9 cellular contexts compared by ENCODE assay signal in genomic region chr22:46067159-46068111, GRCh38.
DNase-seq lines count a peak whose midpoint lies in the region; ATAC-seq and TF ChIP-seq lines count a peak whose summit lies in the region.
"Had no signal": no experiment of that assay in that cellular context is flagged by ENCODE, and none has a peak within 500 bp of the region (broad histone marks: within the 10 kb centered on the region; RNA-seq: fewer than 3 reads in every experiment).

No MANE protein-coding gene starts in this region.

- peaks cover 14% of the 10 kb centered on the region for H3K4me1 Mint-ChIP-seq in chondrocyte (ENCODE audit: low read depth)

- TF ChIP-seq CTCF in astrocyte of the cerebellum (IDR thresholded peaks at IDR 0.05; ENCODE audit: low read depth, low read length, missing control alignments), result no peak
- TF ChIP-seq CTCF in chondrocyte (IDR thresholded peaks at IDR 0.05), result no peak

- H3K4me2 ChIP-seq in mesenchymal stem cell (ENCODE audit: low read length, poor library complexity, severe bottlenecking), result no peak overlapping the region

- H3K36me3 ChIP-seq in ACC112 (ENCODE audit: insufficient read depth, low read length) (no peaks in the 10 kb centered on the region), mesenchymal stem cell (ENCODE audit: control insufficient read depth in 1 of 2, insufficient read depth in 2 of 2, low read depth in 1 of 2, low read length in 2 of 2) (no peaks in the 10 kb centered on the region)

- peak overlapping the region; percentile 6 for H2AK5ac ChIP-seq in mesenchymal stem cell (ENCODE audit: low read length, severe bottlenecking)

- WGBS in mesenchymal stem cell, result 93% methylated on average over 17 of the region's 19 CpGs

- H3K27me3 ChIP-seq in ACC112 (ENCODE audit: insufficient read depth, low read length) (no peaks in the 10 kb centered on the region), mesenchymal stem cell (ENCODE audit: control insufficient read depth in 1 of 2, insufficient read depth in 1 of 2, low read length in 2 of 2) (no peaks in the 10 kb centered on the region)

- H3K9me3 ChIP-seq in mesenchymal stem cell (ENCODE audit: control insufficient read depth, low read length), result no peaks in the 10 kb centered on the region

- H3K4me3 Mint-ChIP-seq in chondrocyte (ENCODE audit: unreplicated experiment), result no peak overlapping the region

- no peak overlapping the region for H3K23ac ChIP-seq in mesenchymal stem cell (ENCODE audit: low read length in 2 of 2)

- no peaks in the 10 kb centered on the region for H3K9me3 Mint-ChIP-seq in chondrocyte (ENCODE audit: low read depth)

- no peak overlapping the region for H3K4ac ChIP-seq in mesenchymal stem cell (ENCODE audit: low read depth in 1 of 2, low read length in 2 of 2)

- no peak overlapping the region for H2BK12ac ChIP-seq in mesenchymal stem cell (ENCODE audit: low read length in 2 of 2)

- ATAC-seq in GM19467 (IDR thresholded peaks at IDR 0.05; ENCODE audit: unreplicated experiment), result no peak
- no peak for ATAC-seq in GM18517 (IDR thresholded peaks at IDR 0.05; ENCODE audit: unreplicated experiment)

- peaks cover 3% of the 10 kb centered on the region for H3K27me3 Mint-ChIP-seq in chondrocyte (ENCODE audit: low read depth)

- H3K79me2 ChIP-seq in ACC112 (ENCODE audit: control insufficient read depth, insufficient read depth, low read length, unreplicated experiment), result peaks cover 86% of the 10 kb centered on the region

- no peak overlapping the region for H2BK120ac ChIP-seq in mesenchymal stem cell (ENCODE audit: low read depth, low read length)

- H2BK15ac ChIP-seq in mesenchymal stem cell (ENCODE audit: low read depth, poor library complexity, severe bottlenecking), result no peak overlapping the region

- H3K18ac ChIP-seq in mesenchymal stem cell (ENCODE audit: low read depth in 1 of 2, low read length in 2 of 2), result no peak overlapping the region

- H2AFZ ChIP-seq in ACC112 (ENCODE audit: low read length, unreplicated experiment) (no peak overlapping the region), mesenchymal stem cell (ENCODE audit: low read depth, low read length) (no peak overlapping the region)

- peak overlapping the region; percentile 96 for H3K9ac ChIP-seq in mesenchymal stem cell (ENCODE audit: low read length)

- no peaks in the 10 kb centered on the region for H3K36me3 Mint-ChIP-seq in chondrocyte (ENCODE audit: low read depth)

- H3K27ac Mint-ChIP-seq in chondrocyte (ENCODE audit: unreplicated experiment), result no peak overlapping the region

- no peak overlapping the region for H2BK5ac ChIP-seq in mesenchymal stem cell (ENCODE audit: low read depth, low read length, poor library complexity, severe bottlenecking)

- peak; percentile 66 for DNase-seq in HT1080 (ENCODE audit: low read depth)
- no peak for DNase-seq in astrocyte of the cerebellum (ENCODE audit: low read depth)
- DNase-seq in mesenchymal stem cell, result no peak
- DNase-seq in hepatic stellate cell (ENCODE audit: low spot score), result no peak
- DNase-seq in chondrocyte (ENCODE audit: low spot score), result no peak
- DNase-seq: NCI-H510A treated with DMSO at 0.1 percent for 48 hours had no signal

- peak overlapping the region; percentile 75 for H3K4me3 ChIP-seq in ACC112 (ENCODE audit: low read depth, low read length)
- peak overlapping the region; percentile 30 for H3K4me3 ChIP-seq in astrocyte of the cerebellum (ENCODE audit: low read depth, low read length)
- peak overlapping the region in 1 of 2 experiments; percentile 80 for H3K4me3 ChIP-seq in mesenchymal stem cell (ENCODE audit: insufficient read depth in 1 of 2, low read depth in 1 of 2, low read length in 2 of 2)

- H4K91ac ChIP-seq in mesenchymal stem cell (ENCODE audit: low read length), result no peak overlapping the region

- no peak overlapping the region for H4K8ac ChIP-seq in mesenchymal stem cell (ENCODE audit: low read length)

- no peak overlapping the region for H3K14ac ChIP-seq in mesenchymal stem cell (ENCODE audit: low read length in 2 of 2)

- H3K79me1 ChIP-seq in mesenchymal stem cell (replicated peaks; ENCODE audit: low read length, poor library complexity, severe bottlenecking), result peaks cover 20% of the 10 kb centered on the region

- in situ Hi-C loops in astrocyte of the cerebellum (cut with HindIII; ENCODE audit: low sequenced_read_pairs), result no loop called here

- H3K4me1 ChIP-seq in ACC112 (ENCODE audit: control insufficient read depth, insufficient read depth, low read length, unreplicated experiment) (peaks cover 17% of the 10 kb centered on the region), mesenchymal stem cell (ENCODE audit: control insufficient read depth, insufficient read depth, low read depth, low read length) (peaks cover 11% of the 10 kb centered on the region)

- peak overlapping the region; percentile 100 for H3K27ac ChIP-seq in ACC112 (ENCODE audit: low read depth, low read length)
- H3K27ac ChIP-seq in mesenchymal stem cell (ENCODE audit: low read length, poor library complexity, severe bottlenecking), result no peak overlapping the region
